Comparison of ENCODE assay signal across 7 cellular contexts in the genomic region with DNA sequence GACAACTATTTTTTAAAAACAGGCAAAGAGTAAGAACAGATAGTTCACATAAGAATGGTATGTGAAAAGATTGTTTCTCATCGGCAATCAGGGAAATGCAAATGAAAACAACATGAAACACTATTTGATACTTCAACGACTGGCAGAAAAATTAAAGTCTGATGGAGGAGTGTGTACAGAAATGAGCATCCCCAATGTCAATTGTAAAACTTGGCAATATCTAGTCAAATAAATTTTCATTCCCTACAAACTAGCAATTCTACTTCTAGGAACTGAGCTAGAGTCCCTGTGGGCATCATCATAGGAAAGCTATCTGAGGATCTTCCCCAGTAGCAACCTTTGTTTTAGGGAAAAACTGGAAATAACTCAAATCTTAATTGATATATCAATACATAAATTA.
"Had no signal": no experiment of that assay in that cellular context is flagged by ENCODE, and none has a peak within 500 bp of the region (broad histone marks: within the 10 kb centered on the region; RNA-seq: fewer than 3 reads in every experiment).

No MANE protein-coding gene starts in this region.

- H3K9ac ChIP-seq: KMS-11 had no signal

- H3K4me2 ChIP-seq: KMS-11 had no signal

- FAIRE-seq: HepG2, HTR-8/SVneo had no signal

- DNase-seq: IMR-90, KBM-7, KG1 had no signal

- ATAC-seq: HepG2 had no signal

- H3K27ac ChIP-seq: HL-60, KMS-11 had no signal
